ENCODE assay signal across 9 cellular contexts in the genomic region with DNA sequence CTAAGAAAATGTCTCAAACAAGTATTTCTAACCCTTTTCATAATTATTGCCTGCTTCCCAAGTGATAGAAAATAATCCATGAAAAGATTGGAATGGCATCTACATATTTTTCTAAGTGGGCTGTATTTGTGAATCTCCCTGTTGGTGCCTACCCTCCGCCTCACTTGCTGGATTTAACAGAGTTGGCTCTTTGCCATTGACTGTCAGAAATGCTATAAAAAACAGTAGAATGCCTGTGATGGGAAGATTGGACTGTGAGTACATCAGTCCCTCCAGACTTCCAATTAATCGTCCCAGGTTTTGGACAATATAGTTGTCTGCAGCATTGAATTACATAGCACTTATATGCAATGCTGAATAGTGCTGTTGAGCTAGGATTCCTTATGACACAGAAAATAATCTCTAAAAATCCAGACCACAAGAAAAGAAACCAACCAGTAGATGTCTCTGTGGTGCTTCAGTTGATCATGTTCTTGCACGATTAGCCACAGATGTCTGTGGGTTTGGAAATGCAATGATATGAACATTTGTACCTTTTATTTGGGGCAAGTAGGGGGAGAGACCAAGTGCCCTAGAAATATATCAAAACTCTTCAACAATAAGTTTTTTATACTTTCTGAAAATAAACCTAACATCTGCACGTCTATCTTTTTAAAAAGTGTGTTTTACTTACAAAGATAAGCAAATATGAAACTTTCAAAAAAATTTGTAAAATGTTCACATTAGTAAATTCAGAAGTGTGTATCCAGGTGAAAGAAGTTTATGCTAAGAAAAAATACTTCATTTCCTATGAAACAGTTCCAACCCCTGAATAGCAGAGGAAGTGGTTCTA.
DNase-seq lines count a peak whose midpoint lies in the region; ATAC-seq and TF ChIP-seq lines count a peak whose summit lies in the region.
"Had no signal": no experiment of that assay in that cellular context is flagged by ENCODE, and none has a peak within 500 bp of the region (broad histone marks: within the 10 kb centered on the region; RNA-seq: fewer than 3 reads in every experiment).

No MANE protein-coding gene starts in this region.

- no peaks in the 10 kb centered on the region for H3K36me3 ChIP-seq in left ventricle myocardium inferior

- H3K9me3 Mint-ChIP-seq in stimulated activated effector memory CD8-positive, alpha-beta T cell treated with anti-CD3 and anti-CD28 coated beads, Interleukin-12 subunit alpha, Interleukin-12 subunit beta, amount 100 ng/mL, for 72 hours, result no peaks in the 10 kb centered on the region
- H3K9me3 Mint-ChIP-seq: naive thymus-derived CD8-positive, alpha-beta T cell had no signal

- no peaks in the 10 kb centered on the region for H3K4me1 ChIP-seq in left ventricle myocardium inferior

- no peak overlapping the region for H3K4me3 ChIP-seq in left ventricle myocardium inferior

- intact Hi-C loops in left ventricle myocardium inferior (cut with micrococcal nuclease), result loop anchor here (10.0 kb wide), 1 partner anchor 305 kb away; no protein-coding TSS in a partner anchor

- H3K9me3 ChIP-seq in left ventricle myocardium inferior (replicated peaks), result peaks cover 9% of the 10 kb centered on the region

- H3K4me3 Mint-ChIP-seq in stimulated activated effector memory CD8-positive, alpha-beta T cell treated with anti-CD3 and anti-CD28 coated beads, Interleukin-12 subunit alpha, Interleukin-12 subunit beta, amount 100 ng/mL, for 72 hours, result no peak overlapping the region
- H3K4me3 Mint-ChIP-seq: naive thymus-derived CD8-positive, alpha-beta T cell had no signal

- H3K36me3 Mint-ChIP-seq in stimulated activated effector memory CD8-positive, alpha-beta T cell treated with anti-CD3 and anti-CD28 coated beads, Interleukin-12 subunit alpha, Interleukin-12 subunit beta, amount 100 ng/mL, for 72 hours, result no peaks in the 10 kb centered on the region
- H3K36me3 Mint-ChIP-seq: naive thymus-derived CD8-positive, alpha-beta T cell had no signal

- H3K27ac Mint-ChIP-seq in stimulated activated effector memory CD8-positive, alpha-beta T cell treated with anti-CD3 and anti-CD28 coated beads, Interleukin-12 subunit alpha, Interleukin-12 subunit beta, amount 100 ng/mL, for 72 hours, result no peak overlapping the region
- H3K27ac Mint-ChIP-seq: naive thymus-derived CD8-positive, alpha-beta T cell had no signal

- ATAC-seq in GM19463 (IDR thresholded peaks at IDR 0.05; ENCODE audit: unreplicated experiment), result peak; percentile 57
- peak; percentile 54 for ATAC-seq in stimulated activated effector memory CD8-positive, alpha-beta T cell treated with anti-CD3 and anti-CD28 coated beads, Interleukin-12 subunit alpha, Interleukin-12 subunit beta, amount 100 ng/mL, for 72 hours
- ATAC-seq: naive thymus-derived CD8-positive, alpha-beta T cell had no signal

- no peak overlapping the region for H3K27ac ChIP-seq in VCaP
- H3K27ac ChIP-seq in left ventricle myocardium inferior (replicated peaks), result no peak overlapping the region

- no peaks in the 10 kb centered on the region for H3K4me1 Mint-ChIP-seq in stimulated activated effector memory CD8-positive, alpha-beta T cell treated with anti-CD3 and anti-CD28 coated beads, Interleukin-12 subunit alpha, Interleukin-12 subunit beta, amount 100 ng/mL, for 72 hours
- H3K4me1 Mint-ChIP-seq: naive thymus-derived CD8-positive, alpha-beta T cell had no signal

- TF ChIP-seq CTCF in VCaP (conservative IDR thresholded peaks at IDR 0.05), result peak; percentile 76
- peak; percentile 54 for TF ChIP-seq CTCF in left ventricle myocardium inferior (IDR thresholded peaks at IDR 0.05; ENCODE audit: borderline replicate concordance)

- H3K27me3 ChIP-seq in left ventricle myocardium inferior (ENCODE audit: low read depth), result peaks cover 5% of the 10 kb centered on the region

- DNase-seq in COR-L47 (lab: John Stamatoyannopoulos, UW) (peak; percentile 68), NCI-H1105 treated with DMSO at 0.1 percent for 48 hours (lab: John Stamatoyannopoulos, UW) (peak; percentile 76), left ventricle myocardium inferior (no peak), UCSD-AML1 (lab: John Stamatoyannopoulos, UW; ENCODE audit: unreplicated experiment) (no peak)
- DNase-seq in stimulated activated effector memory CD8-positive, alpha-beta T cell treated with anti-CD3 and anti-CD28 coated beads, Interleukin-12 subunit alpha, Interleukin-12 subunit beta, amount 100 ng/mL, for 72 hours (ENCODE audit: low spot score in 2 of 2), result no peak
- DNase-seq in NK-92 treated with Interleukin-12 subunit alpha and Interleukin-12 subunit beta, amount 100 ng/mL, for 24 hours (lab: John Stamatoyannopoulos, UW), result no peak

Comparison
In these comparisons a context has a peak if more than half of its experiments do, and no peak if none do; other contexts are left out.
1. DNase-seq: peak in COR-L47 (single experiment) and NCI-H1105 treated with DMSO at 0.1 percent for 48 hours (single experiment); none in left ventricle myocardium inferior (single experiment), stimulated activated effector memory CD8-positive, alpha-beta T cell treated with anti-CD3 and anti-CD28 coated beads, Interleukin-12 subunit alpha, Interleukin-12 subunit beta, amount 100 ng/mL, for 72 hours (0 of 2), NK-92 treated with Interleukin-12 subunit alpha and Interleukin-12 subunit beta, amount 100 ng/mL, for 24 hours (single experiment) and UCSD-AML1 (single experiment).